Comparison of ENCODE assay signal across 23 cellular contexts in genomic region chr3:20230954-20231353, GRCh38. TPM values are rescaled to one million over a fixed set of nuclear protein-coding genes. Genes with fewer than 3 reads are reported as not detected.
DNase-seq lines count a peak whose midpoint lies in the region; ATAC-seq, FAIRE-seq and TF ChIP-seq lines count a peak whose summit lies in the region.
"Had no signal": no experiment of that assay in that cellular context is flagged by ENCODE, and none has a peak within 500 bp of the region (broad histone marks: within the 10 kb centered on the region; RNA-seq: fewer than 3 reads in every experiment).

No MANE protein-coding gene starts in this region.

- ATAC-seq in HepG2 (no peak), right lobe of liver (peak; percentile 66 to 77 (median 70))
- ATAC-seq: CD8-positive, alpha-beta T cell had no signal

- no peaks in the 10 kb centered on the region for H3K79me2 ChIP-seq in HepG2 (ENCODE audit: insufficient read depth, low read length)

- H3K36me3 ChIP-seq in liver (ENCODE audit: control insufficient read depth in 4 of 4, insufficient read depth in 3 of 4, low read depth in 1 of 4, low read length in 3 of 4) (no peaks in the 10 kb centered on the region), HepG2 (replicated peaks in 1 of 2; ENCODE audit: control insufficient read depth in 1 of 2, insufficient read depth in 2 of 2, low read length in 2 of 2) (no peaks in the 10 kb centered on the region), right lobe of liver (no peaks in the 10 kb centered on the region)
- H3K36me3 ChIP-seq: BLaER1 had no signal

- peak in 1 of 2 donors; percentile 50 for TF ChIP-seq RAD21 in liver (IDR thresholded peaks at IDR 0.05)
- no peak for TF ChIP-seq RAD21 in HepG2 (CRISPR knock-in tag; IDR thresholded peaks at IDR 0.05)

- intact Hi-C loops in HepG2 (cut with micrococcal nuclease; ENCODE audit: unreplicated experiment) (no loop called here), right lobe of liver (cut with DNase I) (no loop called here)

- H3K27ac ChIP-seq in liver (ENCODE audit: low read depth in 1 of 2, low read length in 2 of 2) (peak overlapping the region; percentile 66 to 70), HepG2 (ENCODE audit: extremely low read length, insufficient read depth, low read length) (no peak overlapping the region), right lobe of liver (peak overlapping the region in 2 of 3 donors; percentile 5 to 63)
- H3K27ac ChIP-seq: 22Rv1, BLaER1, C4-2B, GM23248 had no signal

- in situ Hi-C loops in HepG2 (cut with HindIII; ENCODE audit: extremely low pct_ligation_motif_present, low pct_unique_long_range_greater_than_20kb) = loop anchor here (25.0 kb wide), 1 partner anchor 1656 kb away; no protein-coding TSS in a partner anchor

- no peak for TF ChIP-seq CTCF in liver (IDR thresholded peaks at IDR 0.05; ENCODE audit: low read depth, low read length, missing input control)
- no peak for TF ChIP-seq CTCF in HepG2 (CRISPR knock-in tag; IDR thresholded peaks at IDR 0.05)
- no peak for TF ChIP-seq CTCF in right lobe of liver (IDR thresholded peaks at IDR 0.05)

- no peaks in the 10 kb centered on the region for H4K20me1 ChIP-seq in HepG2 (ENCODE audit: insufficient read depth, low read length)
- H4K20me1 ChIP-seq: BLaER1 had no signal

- 54% methylated on average over 1 of the region's 1 CpG for WGBS in liver
- 3% methylated on average over 1 of the region's 1 CpG for WGBS in HepG2 (ENCODE audit: low lambda C conversion rate)
- 62% methylated on average over 1 of the region's 1 CpG for WGBS in right lobe of liver (ENCODE audit: insufficient coverage, low coverage, low lambda C conversion rate, missing lambda C conversion rate)

- no peak for FAIRE-seq in HepG2 (lab: Jason Lieb, UNC)
- FAIRE-seq: A204.1, G401.6, GM12892, H1 had no signal

- H3K27me3 ChIP-seq in liver (ENCODE audit: control insufficient read depth in 4 of 4, insufficient read depth in 4 of 4, low read length in 3 of 4) = no peaks in the 10 kb centered on the region
- H3K27me3 ChIP-seq in HepG2 (ENCODE audit: control insufficient read depth in 1 of 2, insufficient read depth in 2 of 2, low read length in 2 of 2) = no peaks in the 10 kb centered on the region
- H3K27me3 ChIP-seq in right lobe of liver = no peaks in the 10 kb centered on the region
- H3K27me3 ChIP-seq: BLaER1 had no signal

- H3K9ac ChIP-seq in liver (ENCODE audit: low read depth in 1 of 2, low read length in 2 of 2) (no peak overlapping the region), HepG2 (ENCODE audit: insufficient read depth, low read depth, low read length) (no peak overlapping the region)
- H3K9ac ChIP-seq: BLaER1, GM23248 had no signal

- H3K4me1 ChIP-seq in liver (ENCODE audit: control insufficient read depth in 4 of 4, insufficient read depth in 4 of 4, low read length in 3 of 4) = peaks cover 4 to 45% (median 36%) of the 10 kb centered on the region in 4 donors
- H3K4me1 ChIP-seq in HepG2 (ENCODE audit: insufficient read depth, low read length) = no peaks in the 10 kb centered on the region
- H3K4me1 ChIP-seq in right lobe of liver = peaks cover 0 to 51% (median 15%) of the 10 kb centered on the region in 4 donors
- H3K4me1 ChIP-seq: BLaER1, Caco-2 had no signal

- H2AFZ ChIP-seq in HepG2 (ENCODE audit: low read length) = no peak overlapping the region
- H2AFZ ChIP-seq: GM23248 had no signal

- POLR2A ChIA-PET in HepG2 (lab: Yijun Ruan, JAX) = no interaction called here

- H3K9me3 ChIP-seq in liver (ENCODE audit: control insufficient read depth in 4 of 4, low read length in 3 of 4) = no peaks in the 10 kb centered on the region
- no peaks in the 10 kb centered on the region for H3K9me3 ChIP-seq in HepG2 (ENCODE audit: low read length)
- no peaks in the 10 kb centered on the region for H3K9me3 ChIP-seq in right lobe of liver
- H3K9me3 ChIP-seq: BLaER1, Caco-2 had no signal

- CTCF ChIA-PET in HepG2 (lab: Yijun Ruan, JAX; ENCODE audit: low intra/inter-chr PET ratio, low total read pairs) = no interaction called here

- TF ChIP-seq POLR2A in HepG2 (IDR thresholded peaks at IDR 0.05; ENCODE audit: insufficient read depth in 1 of 2, low read depth in 2 of 2, low read length in 2 of 2) (no peak), right lobe of liver (IDR thresholded peaks at IDR 0.05) (no peak)

- BruUV-seq in HepG2 (replicated peaks; lab: Mats Ljungman, UMichigan) = no TSS peak

- H3K4me3 ChIP-seq in liver (ENCODE audit: low read depth in 1 of 3, low read length in 3 of 3) (no peak overlapping the region), HepG2 (replicated peaks in 1 of 3; ENCODE audit: insufficient read depth in 1 of 3, low read depth in 2 of 3, low read length in 3 of 3) (no peak overlapping the region), right lobe of liver (no peak overlapping the region)
- H3K4me3 ChIP-seq: BLaER1, GM23248 had no signal

- peak; percentile 13 for DNase-seq in DMS 273 (lab: John Stamatoyannopoulos, UW; ENCODE audit: unreplicated experiment)
- no peak for DNase-seq in DMS 273 treated with DMSO at 0.1 percent for 48 hours (lab: John Stamatoyannopoulos, UW)
- peak; percentile 2 for DNase-seq in NCI-H2171 treated with DMSO at 0.1 percent for 48 hours (lab: John Stamatoyannopoulos, UW)
- no peak for DNase-seq in NCI-H2171 (lab: John Stamatoyannopoulos, UW)
- DNase-seq in HepG2 (ENCODE audit: low spot score) = no peak
- DNase-seq in right lobe of liver = no peak
- no peak for DNase-seq in SW480 (ENCODE audit: low spot score)
- DNase-seq: Caco-2; CD4-positive, CD25-positive, alpha-beta regulatory T cell; CD8-positive, alpha-beta T cell; DMS53; DMS79 treated with DMSO at 0.1 percent for 48 hours; GM23248; H7; HCEC 1CT had no signal

- H3K4me2 ChIP-seq in HepG2 (ENCODE audit: low read depth, low read length) = no peak overlapping the region
- H3K4me2 ChIP-seq: BLaER1 had no signal

- no peak for TF ChIP-seq EP300 in HepG2 (IDR thresholded peaks at IDR 0.05; ENCODE audit: low read depth in 2 of 2, low read length in 2 of 2)
- no peak for TF ChIP-seq EP300 in HepG2 (CRISPR knock-in tag; IDR thresholded peaks at IDR 0.05; ENCODE audit: borderline replicate concordance)

TF ChIP-seq in liver, 16 proteins besides CTCF, POLR2A, EP300 and RAD21 (continues in another document):
- TF ChIP-seq FOXA2 (IDR thresholded peaks at IDR 0.05) (peak; percentile 14), YY1 (IDR thresholded peaks at IDR 0.05) (peak; percentile 92), FOXA1 (IDR thresholded peaks at IDR 0.05) (no peak), HNF4G (IDR thresholded peaks at IDR 0.05) (no peak), TAF1 (conservative IDR thresholded peaks at IDR 0.05) (no peak), JUND (IDR thresholded peaks at IDR 0.05) (peak in 1 of 2 donors; percentile 61), RXRA (IDR thresholded peaks at IDR 0.05) (peak in 1 of 2 donors; percentile 70), SP1 (IDR thresholded peaks at IDR 0.05) (peak; percentile 10), HNF4A (conservative IDR thresholded peaks at IDR 0.05) (peak; percentile 51 to 86), EGR1 (IDR thresholded peaks at IDR 0.05; ENCODE audit: low read depth in 2 of 2) (no peak)

TF ChIP-seq in HepG2, 621 proteins besides CTCF, POLR2A, EP300 and RAD21 (continues in another document):
- no peak for TF ChIP-seq ZNF331 (CRISPR knock-in tag; IDR thresholded peaks at IDR 0.05)
- TF ChIP-seq NFKB2 (CRISPR knock-in tag; IDR thresholded peaks at IDR 0.05; ENCODE audit: borderline replicate concordance) = no peak
- no peak for TF ChIP-seq CSRNP2 (CRISPR knock-in tag; conservative IDR thresholded peaks at IDR 0.05; ENCODE audit: low read depth)
- TF ChIP-seq NR2F6 (IDR thresholded peaks at IDR 0.05) = no peak
- TF ChIP-seq NR2F6 (CRISPR knock-in tag; IDR thresholded peaks at IDR 0.05) = no peak
- TF ChIP-seq CCAR2 (optimal IDR thresholded peaks at IDR 0.05; ENCODE audit: low read depth, low read length) = no peak
- TF ChIP-seq CREM (IDR thresholded peaks at IDR 0.05) = no peak
- no peak for TF ChIP-seq CREM (CRISPR knock-in tag; IDR thresholded peaks at IDR 0.05)
- TF ChIP-seq ZNF296 (CRISPR knock-in tag; conservative IDR thresholded peaks at IDR 0.05) = no peak

RNA-seq across cellular contexts. Expression of gene SGO1, which starts 44.9 kb away (rescaled TPM):
- total RNA-seq in liver (1 to 10 TPM in 1 of 2 donors, under 1 TPM in 1; 0.42 to 9.6 TPM), HepG2 (2016; rRNA removed; fragmentation: Illumina TruSeq; extraction: Trizol) (16.1 and 23.8 TPM in 2 replicates), right lobe of liver (1 to 10 TPM in 1 of 6 experiments, under 1 TPM in 5; 0.20 to 1.1 (median 0.58) TPM)
- polyA plus RNA-seq in liver (under 1 TPM; 0.69 to 0.74 TPM), HepG2 (2011; rRNA removed) (1.4 and 2.1 TPM in 2 replicates)
- 6.4 and 6.9 TPM in 2 replicates for total RNA-seq in HepG2 (2016; cell fraction: cytosol; rRNA removed; fragmentation: Illumina TruSeq; extraction: Trizol; ENCODE audit: low read depth)
- total RNA-seq in HepG2 (2016; cell fraction: insoluble cytoplasmic fraction; rRNA removed; fragmentation: Illumina TruSeq; extraction: Trizol) = 15.3 and 19.8 TPM in 2 replicates
- total RNA-seq in HepG2 (2016; cell fraction: membrane; rRNA removed; fragmentation: Illumina TruSeq; extraction: Trizol) = 15.4 and 15.5 TPM in 2 replicates
- 14.4 and 14.6 TPM in 2 replicates for total RNA-seq in HepG2 (2016; cell fraction: nucleus; rRNA removed; fragmentation: Illumina TruSeq; extraction: Trizol)
- 0.97 and 1.4 TPM in 2 replicates for polyA plus RNA-seq in HepG2 (2011; cell fraction: cytosol; rRNA removed)
- polyA plus RNA-seq in HepG2 (2011; cell fraction: nucleus; rRNA removed) = 0.50 and 1.2 TPM in 2 replicates
- 2.4 and 5.4 TPM in 2 replicates for polyA plus RNA-seq in HepG2 (2012)
- polyA plus RNA-seq in HepG2 (2016; cell fraction: cytosol; fragmentation: Illumina TruSeq; extraction: Trizol; ENCODE audit: low read depth) = 4.9 and 5.5 TPM in 2 replicates
- 22.0 and 23.5 TPM in 2 replicates for polyA plus RNA-seq in HepG2 (2016; cell fraction: insoluble cytoplasmic fraction; fragmentation: Illumina TruSeq; extraction: Trizol; ENCODE audit: low read depth)
- polyA plus RNA-seq in HepG2 (2016; cell fraction: membrane; fragmentation: Illumina TruSeq; extraction: Trizol; ENCODE audit: low read depth) = 8.3 and 10.1 TPM in 2 replicates
- 13.8 TPM in 2 replicates for polyA plus RNA-seq in HepG2 (2016; cell fraction: nucleus; fragmentation: Illumina TruSeq; extraction: Trizol; ENCODE audit: insufficient read depth, low read depth)
- 0.90 and 4.6 TPM in 2 replicates for polyA minus RNA-seq in HepG2 (2011; rRNA and poly(A)+ RNA removed; ENCODE audit: low replicate concordance)
- polyA minus RNA-seq in HepG2 (2011; cell fraction: cytosol; rRNA and poly(A)+ RNA removed) = 2.0 and 3.3 TPM in 2 replicates
- 6.8 and 11.5 TPM in 2 replicates for polyA minus RNA-seq in HepG2 (2011; cell fraction: nucleus; rRNA and poly(A)+ RNA removed)

Comparison
In these comparisons a context has a peak if more than half of its experiments do, and no peak if none do; other contexts are left out.
1. DNase-seq: peak in DMS 273 (single experiment) and NCI-H2171 treated with DMSO at 0.1 percent for 48 hours (single experiment); none in DMS 273 treated with DMSO at 0.1 percent for 48 hours (single experiment), NCI-H2171 (single experiment), HepG2 (single experiment), right lobe of liver (0 of 3) and SW480 (single experiment).